ENCODE assay signal across 11 cellular contexts in genomic region chr11:8032576-8033311, GRCh38. TPM values are rescaled to one million over a fixed set of nuclear protein-coding genes. Genes with fewer than 3 reads are reported as not detected.
DNase-seq lines count a peak whose midpoint lies in the region; ATAC-seq and TF ChIP-seq lines count a peak whose summit lies in the region.
"Had no signal": no experiment of that assay in that cellular context is flagged by ENCODE, and none has a peak within 500 bp of the region (broad histone marks: within the 10 kb centered on the region; RNA-seq: fewer than 3 reads in every experiment).

No MANE protein-coding gene starts in this region.

- ATAC-seq in heart left ventricle (no peak), left colon (peak; percentile 8), GM21619 (IDR thresholded peaks at IDR 0.05; ENCODE audit: unreplicated experiment) (no peak), omental fat pad (ENCODE audit: low FRiP score) (no peak)

- intact Hi-C loops in cardiac septum (cut with DNase I), result loop anchor here (1.0 to 2.0 kb wide), 2 partner anchors 38 to 66 kb away; no protein-coding TSS in a partner anchor
- intact Hi-C loops in heart left ventricle (cut with DNase I), result loop anchor here (1.0 to 10.0 kb wide), 12 partner anchors 35 to 67 kb away; no protein-coding TSS in a partner anchor
- intact Hi-C loops in left colon (cut with DNase I, micrococcal nuclease), result loop anchor here in 1 of 2 donors (10.0 kb wide), 1 partner anchor 62 kb away; no protein-coding TSS in a partner anchor

- 31 to 36% (median 32%) methylated on average over 20 to 22 of the region's 22 CpGs for WGBS in heart left ventricle, 4 donors

- TF ChIP-seq POLR2A in heart left ventricle (IDR thresholded peaks at IDR 0.05), result no peak

- H3K9me3 Mint-ChIP-seq in type B pancreatic cell, result no peaks in the 10 kb centered on the region

- peaks cover 24% of the 10 kb centered on the region for H3K4me1 Mint-ChIP-seq in type B pancreatic cell (ENCODE audit: unreplicated experiment)

- peaks cover 28% of the 10 kb centered on the region for H3K27me3 Mint-ChIP-seq in type B pancreatic cell

- DNase-seq in cardiac septum (ENCODE audit: low spot score) (peak; percentile 19), heart left ventricle (no peak), SJCRH30 (no peak), left colon (no peak), type B pancreatic cell (ENCODE audit: extremely low spot score, unreplicated experiment) (peak; percentile 57), omental fat pad (ENCODE audit: low spot score) (no peak), kidney glomerular epithelial cell (lab: John Stamatoyannopoulos, UW) (no peak)

- peak overlapping the region; percentile 56 for H3K27ac Mint-ChIP-seq in type B pancreatic cell

- H3K4me3 ChIP-seq in heart left ventricle, result no peak overlapping the region
- 0 out of 2 replicates have a peak overlapping the region, but pooled peaks have one; percentile 5 for H3K4me3 ChIP-seq in SJCRH30
- H3K4me3 ChIP-seq: GM12878, pancreas, PC-9 had no signal

- peak overlapping the region in 1 of 12 donors; percentile 75 for H3K27ac ChIP-seq in heart left ventricle
- no peak overlapping the region for H3K27ac ChIP-seq in SJCRH30
- H3K27ac ChIP-seq: pancreas, PC-9 had no signal

- H3K36me3 ChIP-seq in heart left ventricle (no peaks in the 10 kb centered on the region), SJCRH30 (no peaks in the 10 kb centered on the region)
- H3K36me3 ChIP-seq: pancreas had no signal

- TF ChIP-seq CTCF in heart left ventricle (IDR thresholded peaks at IDR 0.05) (no peak), type B pancreatic cell (conservative IDR thresholded peaks at IDR 0.05) (no peak), omental fat pad (IDR thresholded peaks at IDR 0.05) (peak in 1 of 3 donors; percentile 22)

- H3K4me1 ChIP-seq in heart left ventricle, result peaks cover 0 to 43% (median 14%) of the 10 kb centered on the region in 12 donors
- H3K4me1 ChIP-seq in SJCRH30, result peaks cover 33% of the 10 kb centered on the region
- H3K4me1 ChIP-seq: pancreas had no signal

- H3K27me3 ChIP-seq in heart left ventricle (peaks cover 0 to 3% (median 0%) of the 10 kb centered on the region in 9 donors), SJCRH30 (no peaks in the 10 kb centered on the region)
- H3K27me3 ChIP-seq: pancreas had no signal

- H3K36me3 Mint-ChIP-seq in type B pancreatic cell, result no peaks in the 10 kb centered on the region

- no peaks in the 10 kb centered on the region for H3K9me3 ChIP-seq in heart left ventricle
- no peaks in the 10 kb centered on the region for H3K9me3 ChIP-seq in SJCRH30 (replicated peaks)
- H3K9me3 ChIP-seq: pancreas had no signal

- no peak overlapping the region for H3K4me3 Mint-ChIP-seq in type B pancreatic cell

RNA-seq across cellular contexts. Expression of gene EIF3F, which starts 45.6 kb away (rescaled TPM):
- 123 TPM for total RNA-seq in cardiac septum
- total RNA-seq in heart left ventricle, result 100 to 1,000 TPM; 134 to 181 (median 147) TPM
- 100 to 1,000 TPM; 103 to 434 TPM for polyA plus RNA-seq in heart left ventricle
- total RNA-seq in SJCRH30 (2014; rRNA removed; shearing (Covaris generic)), result 358 and 370 TPM in 2 replicates
- total RNA-seq in left colon, result 100 to 1,000 TPM; 198 to 218 TPM
- total RNA-seq in type B pancreatic cell (ENCODE audit: low replicate concordance), result 256 and 324 TPM in 2 replicates
- 100 to 1,000 TPM; 140 to 157 (median 154) TPM for total RNA-seq in omental fat pad

RNA-seq across cellular contexts. Expression of gene TUB, which starts 48.3 kb away (rescaled TPM):
- 12.2 TPM for total RNA-seq in cardiac septum
- 10 to 100 TPM; 11.7 to 38.8 (median 18.9) TPM for total RNA-seq in heart left ventricle
- polyA plus RNA-seq in heart left ventricle, result 1 to 10 TPM; 4.7 to 5.7 TPM
- 18.3 and 18.9 TPM in 2 replicates for total RNA-seq in SJCRH30 (2014; rRNA removed; shearing (Covaris generic))
- 1 to 10 TPM in 1 of 2 donors, under 1 TPM in 1; 0.89 to 2.2 TPM for total RNA-seq in left colon
- 11.5 and 28.8 TPM in 2 replicates for total RNA-seq in type B pancreatic cell (ENCODE audit: low replicate concordance)
- total RNA-seq in omental fat pad, result 10 to 100 TPM in 3 of 4 donors, 1 to 10 TPM in 1; 8.9 to 24.4 (median 12.6) TPM
- total RNA-seq: GM12878, PC-9 had no signal

Comparison
In these comparisons a context has a peak if more than half of its experiments do, and no peak if none do; other contexts are left out.
1. DNase-seq: peak in cardiac septum (single experiment) and type B pancreatic cell (single experiment); none in heart left ventricle (0 of 5), SJCRH30 (0 of 2), left colon (0 of 2), omental fat pad (single experiment) and kidney glomerular epithelial cell (single experiment).